8 cellular contexts compared by ENCODE assay signal in the genomic region with DNA sequence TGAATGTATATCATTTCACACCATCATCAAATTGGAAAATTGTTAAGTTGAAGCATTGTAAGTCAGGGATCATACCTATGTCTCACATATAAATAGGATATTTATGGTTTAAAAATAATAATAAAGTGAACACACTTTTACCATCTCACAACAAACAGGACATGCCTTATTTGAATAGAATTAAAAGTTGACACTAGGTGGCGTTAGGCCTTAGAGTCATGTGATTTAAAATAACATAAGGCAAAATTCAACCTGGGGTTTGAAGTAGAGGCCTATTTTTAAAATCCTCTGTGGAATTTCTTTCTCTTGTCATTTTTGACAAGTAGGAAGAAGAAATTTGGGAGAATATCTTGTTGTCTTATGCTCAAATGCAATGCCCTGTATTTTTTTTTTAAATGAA.
DNase-seq lines count a peak whose midpoint lies in the region; ATAC-seq and TF ChIP-seq lines count a peak whose summit lies in the region.

No MANE protein-coding gene starts in this region.

- POLR2A ChIA-PET in naive thymus-derived CD8-positive, alpha-beta T cell (lab: Charles Lee), result no interaction called here

- DNase-seq in RKO (ENCODE audit: low spot score) (peak; percentile 62), iPS-NIHi11 (ENCODE audit: low spot score) (peak; percentile 17), NCI-H1105 treated with DMSO at 0.1 percent for 48 hours (lab: John Stamatoyannopoulos, UW) (no peak)
- no peak for DNase-seq in naive thymus-derived CD8-positive, alpha-beta T cell

- no peak overlapping the region for H3K27ac Mint-ChIP-seq in naive thymus-derived CD8-positive, alpha-beta T cell

- no peaks in the 10 kb centered on the region for H3K4me1 Mint-ChIP-seq in naive thymus-derived CD8-positive, alpha-beta T cell

- TF ChIP-seq CTCF in C4-2B (conservative IDR thresholded peaks at IDR 0.05), result peak; percentile 77

- H3K27me3 Mint-ChIP-seq in naive thymus-derived CD8-positive, alpha-beta T cell, result no peaks in the 10 kb centered on the region

- H3K4me3 Mint-ChIP-seq in naive thymus-derived CD8-positive, alpha-beta T cell, result no peak overlapping the region

- H3K27ac ChIP-seq in C4-2B, result no peak overlapping the region

- peaks cover 0 to 29% (median 10%) of the 10 kb centered on the region in 9 donors for H3K9me3 Mint-ChIP-seq in naive thymus-derived CD8-positive, alpha-beta T cell

- peaks cover 0 to 7% (median 0%) of the 10 kb centered on the region in 3 donors for H3K36me3 Mint-ChIP-seq in naive thymus-derived CD8-positive, alpha-beta T cell

- ATAC-seq in GM21619 (IDR thresholded peaks at IDR 0.05; ENCODE audit: unreplicated experiment) (peak; percentile 57), GM19023 (IDR thresholded peaks at IDR 0.05; ENCODE audit: unreplicated experiment) (no peak), GM19463 (IDR thresholded peaks at IDR 0.05; ENCODE audit: unreplicated experiment) (no peak)
- ATAC-seq in naive thymus-derived CD8-positive, alpha-beta T cell, result no peak

Comparison
In these comparisons a context has a peak if more than half of its experiments do, and no peak if none do; other contexts are left out.
1. DNase-seq: peak in RKO (single experiment) and iPS-NIHi11 (single experiment); none in NCI-H1105 treated with DMSO at 0.1 percent for 48 hours (single experiment) and naive thymus-derived CD8-positive, alpha-beta T cell (0 of 10).